ENCODE assay signal across 10 cellular contexts in genomic region chr20:31710423-31711250, GRCh38. TPM values are rescaled to one million over a fixed set of nuclear protein-coding genes. Genes with fewer than 3 reads are reported as not detected.
DNase-seq lines count a peak whose midpoint lies in the region; ATAC-seq, FAIRE-seq and TF ChIP-seq lines count a peak whose summit lies in the region.
"Had no signal": no experiment of that assay in that cellular context is flagged by ENCODE, and none has a peak within 500 bp of the region (broad histone marks: within the 10 kb centered on the region; RNA-seq: fewer than 3 reads in every experiment).

No MANE protein-coding gene starts in this region.

- CTCF ChIA-PET in HEK293 (lab: Yijun Ruan, JAX) = interaction anchor here (0.8 to 4.1 kb wide), 7 partner anchors 10 to 150 kb away, joined by 3 to 33 read pairs (median 4); partner anchors contain the start of gene BCL2L1
- CTCF ChIA-PET in PC-3 (lab: Charles Lee) = no interaction called here

- no peaks in the 10 kb centered on the region for H3K27me3 ChIP-seq in PC-3 (ENCODE audit: low read length)
- no peaks in the 10 kb centered on the region for H3K27me3 ChIP-seq in esophagus (ENCODE audit: control insufficient read depth in 1 of 2, insufficient read depth in 2 of 2, low read length in 2 of 2)
- no peaks in the 10 kb centered on the region for H3K27me3 ChIP-seq in small intestine (ENCODE audit: control insufficient read depth in 2 of 2, insufficient read depth in 2 of 2, low read length in 2 of 2)

- no peak overlapping the region for H3K4me3 Mint-ChIP-seq in CD14-positive monocyte

- peaks cover 16% of the 10 kb centered on the region for H3F3A ChIP-seq in PC-3 (ENCODE audit: low read length, unreplicated experiment)

- no peak overlapping the region for H3K4me3 ChIP-seq in HEK293 (ENCODE audit: low read depth, low read length)
- H3K4me3 ChIP-seq in PC-3 (ENCODE audit: low read length) = no peak overlapping the region
- no peak overlapping the region for H3K4me3 ChIP-seq in esophagus (ENCODE audit: low read depth in 1 of 2, low read length in 2 of 2)
- H3K4me3 ChIP-seq in small intestine (ENCODE audit: low read depth in 1 of 2, low read length in 2 of 2) = no peak overlapping the region

- H3K4me1 ChIP-seq in HEK293 (ENCODE audit: control insufficient read depth, insufficient read depth, low read length) (peaks cover 13% of the 10 kb centered on the region; the same call in 1 of the 2 replicates), PC-3 (ENCODE audit: insufficient read depth, low read length) (peaks cover 88% of the 10 kb centered on the region), esophagus (ENCODE audit: control insufficient read depth in 2 of 2, insufficient read depth in 2 of 2, low read length in 1 of 2) (peaks cover 10 to 27% of the 10 kb centered on the region in 2 donors), small intestine (ENCODE audit: control insufficient read depth in 2 of 2, insufficient read depth in 1 of 2, low read depth in 1 of 2, low read length in 1 of 2) (peaks cover 32 to 40% of the 10 kb centered on the region in 2 donors)

- FAIRE-seq in small intestine (lab: Jason Lieb, UNC) = no peak
- FAIRE-seq: frontal cortex had no signal

- POLR2A ChIA-PET in HEK293 (lab: Yijun Ruan, JAX) (interaction anchor here (2.1 kb wide), 1 partner anchor 12 kb away, joined by 5 read pairs; the partner anchor contains the start of gene BCL2L1), PC-3 (lab: Charles Lee; ENCODE audit: unreplicated experiment) (interaction anchor here (0.5 to 1.4 kb wide), 4 partner anchors 9 to 58 kb away, joined by 3 to 7 read pairs (median 4); partner anchors contain the start of gene BCL2L1)

- H3K9me2 ChIP-seq in PC-3 (replicated peaks; ENCODE audit: low read length) = no peaks in the 10 kb centered on the region

- peak overlapping the region; percentile 87 for H3K4me2 ChIP-seq in PC-3 (ENCODE audit: low read length)

- peak; percentile 47 for DNase-seq in PC-3
- no peak for DNase-seq in small intestine
- no peak for DNase-seq in CD14-positive monocyte (ENCODE audit: low spot score)
- DNase-seq in stimulated activated CD4-positive, alpha-beta T cell treated with anti-CD3 and anti-CD28 coated beads, Interleukin-4, amount 100 ng/mL, for 24 hours = no peak
- DNase-seq in activated CD8-positive, alpha-beta memory T cell treated with anti-CD3 and anti-CD28 coated beads, Interleukin-2, amount 50 U/mL, for 4 hours = no peak
- no peak for DNase-seq in GM19240 (ENCODE audit: insufficient read length, low spot score)
- DNase-seq: activated CD4-positive, alpha-beta T cell treated with anti-CD3 and anti-CD28 coated beads, Interleukin-2, amount 50 U/mL, for 1 hour had no signal

- H3K36me3 Mint-ChIP-seq in CD14-positive monocyte = peaks cover 62 to 78% of the 10 kb centered on the region in 2 donors

- no peaks in the 10 kb centered on the region for H3K9me3 Mint-ChIP-seq in CD14-positive monocyte

- H3K4me1 Mint-ChIP-seq in CD14-positive monocyte = peaks cover 43% of the 10 kb centered on the region

- peaks cover 0 to 3% (median 3%) of the 10 kb centered on the region in 3 donors for H3K27me3 Mint-ChIP-seq in CD14-positive monocyte (ENCODE audit: low read depth in 3 of 3)

- 49 to 54% methylated on average over 5 of the region's 5 CpGs for WGBS in esophagus, 2 donors
- WGBS in small intestine, 3 donors = 52 to 80% (median 54%) methylated on average over 5 of the region's 5 CpGs

- H3K9ac ChIP-seq in PC-3 (ENCODE audit: low read length) = peak overlapping the region; percentile 90; the same call in 1 of the 2 replicates

- no peak overlapping the region for H3K27ac ChIP-seq in HEK293 (ENCODE audit: extremely low read depth, low read depth, low read length)
- peak overlapping the region; percentile 99 for H3K27ac ChIP-seq in PC-3 (ENCODE audit: low read length)
- peak overlapping the region; percentile 87 to 94 for H3K27ac ChIP-seq in esophagus (ENCODE audit: low read depth in 2 of 2, low read length in 1 of 2)
- H3K27ac ChIP-seq in small intestine (ENCODE audit: low read depth in 1 of 2, low read length in 1 of 2) = peak overlapping the region; percentile 0 to 96

- no peak overlapping the region for H2AFZ ChIP-seq in PC-3 (ENCODE audit: low read length)

- H3K36me3 ChIP-seq in HEK293 (ENCODE audit: control insufficient read depth in 2 of 2, insufficient read depth in 1 of 2, low read length in 2 of 2) = peaks cover 0 to 44% of the 10 kb centered on the region in 2 experiments; a peak in 2 of 3 replicates
- peaks cover 79% of the 10 kb centered on the region for H3K36me3 ChIP-seq in PC-3 (ENCODE audit: low read depth, low read length)
- peaks cover 3 to 10% of the 10 kb centered on the region in 2 donors for H3K36me3 ChIP-seq in esophagus (ENCODE audit: control insufficient read depth in 2 of 2, insufficient read depth in 2 of 2, low read length in 1 of 2)
- peaks cover 0 to 7% of the 10 kb centered on the region in 2 donors for H3K36me3 ChIP-seq in small intestine (ENCODE audit: control insufficient read depth in 2 of 2, insufficient read depth in 2 of 2, low read length in 2 of 2)

- BruUV-seq in PC-3 (replicated peaks; lab: Mats Ljungman, UMichigan) = no TSS peak

- peaks cover 99% of the 10 kb centered on the region for H3K79me2 ChIP-seq in PC-3 (ENCODE audit: low read length)

- H3K27ac Mint-ChIP-seq in CD14-positive monocyte = peak overlapping the region in 1 of 7 donors; percentile 6

- H3K9me3 ChIP-seq in HEK293 (ENCODE audit: control insufficient read depth, insufficient read depth, low read depth, low read length) (no peaks in the 10 kb centered on the region), PC-3 (ENCODE audit: low read length) (no peaks in the 10 kb centered on the region), esophagus (ENCODE audit: control insufficient read depth in 2 of 2, insufficient read depth in 1 of 2, low read depth in 1 of 2, low read length in 1 of 2) (no peaks in the 10 kb centered on the region), small intestine (ENCODE audit: control insufficient read depth, low read depth) (no peaks in the 10 kb centered on the region)

- no peaks in the 10 kb centered on the region for H4K20me1 ChIP-seq in PC-3 (ENCODE audit: low read length)

- intact Hi-C loops in PC-3 (cut with micrococcal nuclease) (no loop called here), CD14-positive monocyte (cut with micrococcal nuclease) (loop anchor here in 1 of 2 donors (10.0 kb wide), 1 partner anchor 186 kb away; no protein-coding TSS in a partner anchor)

- no peak for TF ChIP-seq CTCF in HEK293 (tag by site-specific recombination; IDR thresholded peaks at IDR 0.05)
- no peak for TF ChIP-seq CTCF in PC-3 (conservative IDR thresholded peaks at IDR 0.05; ENCODE audit: low read depth, low read length)
- no peak for TF ChIP-seq CTCF in CD14-positive monocyte (IDR thresholded peaks at IDR 0.05)

- no peak for ATAC-seq in PC-3

TF ChIP-seq in HEK293, 187 proteins besides CTCF, POLR2A, EP300 and RAD21:
- no peak for TF ChIP-seq ZNF76 (tag by site-specific recombination; IDR thresholded peaks at IDR 0.05; ENCODE audit: borderline replicate concordance, low read depth)
- peak; percentile 70 for TF ChIP-seq PRDM10 (tag by site-specific recombination; IDR thresholded peaks at IDR 0.05)

RNA-seq across cellular contexts. Expression of gene BCL2L1, which starts 12.0 kb away (rescaled TPM):
- 260 and 277 TPM in 2 replicates for total RNA-seq in PC-3 (2014; rRNA removed)
- polyA plus RNA-seq in esophagus (10 to 100 TPM; 60.0 to 80.9 TPM), small intestine (100 to 1,000 TPM in 1 of 3 donors, 10 to 100 TPM in 2; 79.7 to 160 (median 92.8) TPM), CD14-positive monocyte (10 to 100 TPM; 12.4 to 14.3 TPM)

RNA-seq across cellular contexts. Expression of gene TPX2, which starts 28.5 kb away (rescaled TPM):
- total RNA-seq in PC-3 (2014; rRNA removed) = 128 and 151 TPM in 2 replicates
- 10 to 100 TPM in 1 of 2 donors, 1 to 10 TPM in 1; 9.1 to 13.6 TPM for polyA plus RNA-seq in esophagus
- polyA plus RNA-seq in small intestine = 10 to 100 TPM in 1 of 3 donors, 1 to 10 TPM in 1, under 1 TPM in 1; 0.81 to 27.8 (median 2.5) TPM
- under 1 TPM in 1 of 2 donors, not detected in 1; 0.06 TPM for polyA plus RNA-seq in CD14-positive monocyte
